In the genomic region with DNA sequence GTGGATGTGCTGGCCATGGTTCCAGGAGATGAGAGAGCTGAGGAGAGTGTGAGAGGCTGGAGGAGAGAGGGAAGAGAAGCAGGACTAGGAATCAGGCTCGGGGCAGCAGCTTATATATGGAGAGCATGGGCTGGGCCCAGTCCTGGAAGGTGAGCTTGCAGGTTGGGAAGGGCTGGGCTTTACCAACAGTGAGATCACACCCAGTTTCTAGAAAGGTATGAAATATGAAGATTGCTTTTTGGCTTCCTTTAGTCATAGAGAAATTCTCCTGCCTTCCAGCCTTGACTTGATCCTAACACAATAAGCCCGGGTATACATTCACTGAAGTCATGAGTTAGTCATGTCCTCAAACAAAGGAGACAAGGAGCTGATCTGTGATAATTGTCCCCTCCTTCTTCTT, we compare ENCODE assay signal across 21 cellular contexts. TPM values are rescaled to one million over a fixed set of nuclear protein-coding genes. Genes with fewer than 3 reads are reported as not detected.
"Had no signal": no experiment of that assay in that cellular context is flagged by ENCODE, and none has a peak within 500 bp of the region (broad histone marks: within the 10 kb centered on the region; RNA-seq: fewer than 3 reads in every experiment).

A gene (minus strand): TSS at position 86 of the 400 bp plus-strand sequence. CDS start 69 bp downstream, at position 17.

- DNase-seq: activated CD4-positive, alpha-beta memory T cell treated with anti-CD3 and anti-CD28 coated beads, Interleukin-2, amount 10 ng/mL, durations not matched to agents 7 days and 5 days; activated CD4-positive, alpha-beta T cell treated with anti-CD3 and anti-CD28 coated beads for 36 hours; activated CD8-positive, alpha-beta memory T cell treated with anti-CD3 and anti-CD28 coated beads, Interleukin-2, amount 50 U/mL, for 4 hours; activated naive CD4-positive, alpha-beta T cell; colonic mucosa; effector CD4-positive, alpha-beta T cell; immature natural killer cell; left cardiac atrium; mucosa of descending colon; occipital lobe; stimulated activated CD4-positive, alpha-beta T cell treated with anti-CD3 and anti-CD28 coated beads, Interleukin-2, amount 100 ng/mL, for 48 hours; stimulated activated naive CD8-positive, alpha-beta T cell treated with anti-CD3 and anti-CD28 coated beads, Interleukin-15, amount 100 ng/mL, for 72 hours; T-cell; T1000 had no signal

- H3K27ac ChIP-seq: colonic mucosa, thoracic aorta, VCaP had no signal

- H3K9me3 ChIP-seq: colonic mucosa, mucosa of descending colon, thoracic aorta had no signal

- H3K4me1 ChIP-seq: colonic mucosa had no signal

- H3K36me3 ChIP-seq: colonic mucosa, thoracic aorta had no signal

- H3K4me3 ChIP-seq: colonic mucosa, mucosa of descending colon, thoracic aorta had no signal

- H3K27me3 ChIP-seq: colonic mucosa had no signal

- ATAC-seq: activated CD4-positive, alpha-beta T cell treated with anti-CD3 and anti-CD28 coated beads for 36 hours; left cardiac atrium; mucosa of descending colon; natural killer cell treated with Interleukin-12 subunit alpha and Interleukin-12 subunit beta and Interleukin-15 and Interleukin-18, amount 100 ng/mL, for 72 hours; sciatic nerve; stimulated activated naive CD8-positive, alpha-beta T cell treated with anti-CD3 and anti-CD28 coated beads, Interleukin-15, amount 100 ng/mL, for 72 hours; T-cell had no signal

RNA-seq across cellular contexts. Expression of the gene that starts here (rescaled TPM):
- total RNA-seq: activated CD4-positive, alpha-beta memory T cell treated with anti-CD3 and anti-CD28 coated beads, Interleukin-2, amount 10 ng/mL, durations not matched to agents 7 days and 5 days; activated CD4-positive, alpha-beta T cell treated with anti-CD3 and anti-CD28 coated beads for 36 hours; activated T-helper 1 cell treated with anti-CD3 and anti-CD28 coated beads, Interleukin-12 subunit alpha, Interleukin-12 subunit beta, Interleukin-2, Interleukin-4 antibody, amounts not matched to agents 30 ng/mL and 10 ng/mL and 1 ng/mL, durations not matched to agents 14 hours and 24 hours and 36 hours; colonic mucosa; natural killer cell treated with Interleukin-12 subunit alpha and Interleukin-12 subunit beta and Interleukin-15 and Interleukin-18, amount 100 ng/mL, for 72 hours; progenitor cell of endocrine pancreas; sciatic nerve; T-cell had no signal
- polyA plus RNA-seq: endothelial cell of umbilical vein, immature natural killer cell had no signal
